In the genomic region with DNA sequence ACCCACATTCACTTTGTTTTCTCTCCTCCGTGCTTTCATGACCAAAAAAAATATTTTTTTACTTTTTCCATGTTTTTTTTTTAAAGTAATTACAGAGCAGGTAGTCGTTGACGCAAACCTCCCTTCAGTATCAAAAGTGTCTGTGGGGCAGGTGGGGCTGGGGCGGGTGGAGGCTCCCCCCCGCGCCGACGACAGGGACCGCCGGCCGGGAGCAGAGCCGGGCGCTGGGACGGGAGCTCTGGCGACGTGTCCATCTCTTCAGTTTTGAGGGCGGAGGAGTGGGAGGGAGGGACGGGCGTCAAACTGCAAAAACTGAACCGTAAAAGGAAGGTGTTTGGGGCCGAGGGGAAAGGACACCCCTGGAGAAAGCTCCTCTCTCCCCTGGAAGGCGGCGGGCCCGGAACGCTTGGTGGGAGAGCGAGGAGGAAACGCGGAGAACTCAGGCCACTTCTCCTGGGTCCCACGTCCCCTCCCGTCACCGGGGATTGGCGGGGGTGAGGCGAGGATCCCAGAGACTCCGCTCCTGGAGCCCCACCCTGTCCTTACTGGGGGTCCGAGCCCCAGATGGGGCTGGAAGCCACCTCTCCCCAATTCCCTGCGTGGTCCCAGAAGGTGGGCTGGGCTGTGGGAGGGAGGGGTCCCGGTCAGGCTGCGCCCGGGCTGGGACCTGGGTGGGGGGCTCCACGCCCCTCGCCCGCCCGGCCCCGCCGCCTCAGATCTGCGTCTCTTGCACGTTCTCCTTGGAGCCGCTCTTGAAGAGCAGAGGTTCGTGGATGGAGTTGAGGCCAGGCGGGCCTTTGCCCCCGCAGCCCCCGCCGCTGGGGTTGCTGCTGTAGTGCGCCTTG, we compare ENCODE assay signal across 25 cellular contexts. TPM values are rescaled to one million over a fixed set of nuclear protein-coding genes. Genes with fewer than 3 reads are reported as not detected.
DNase-seq lines count a peak whose midpoint lies in the region; ATAC-seq, FAIRE-seq and TF ChIP-seq lines count a peak whose summit lies in the region.
"Had no signal": no experiment of that assay in that cellular context is flagged by ENCODE, and none has a peak within 500 bp of the region (broad histone marks: within the 10 kb centered on the region; RNA-seq: fewer than 3 reads in every experiment).

No MANE protein-coding gene starts in this region.

- H3K4me3 ChIP-seq in SK-N-SH (ENCODE audit: low read depth in 2 of 2, low read length in 1 of 2) (no peak overlapping the region), HEK293 (ENCODE audit: low read depth, low read length) (no peak overlapping the region), keratinocyte (ENCODE audit: control insufficient read depth in 2 of 3, extremely low read depth in 1 of 3, insufficient read depth in 2 of 3, low read depth in 1 of 3, low read length in 3 of 3) (no peak overlapping the region), parathyroid adenoma (ENCODE audit: low read depth, low read length) (no peak overlapping the region)
- H3K4me3 ChIP-seq: BLaER1 treated with 17β-estradiol and CSF1 and Interleukin-3, amounts not matched to agents 10 nM and 100 nM; GM23248; SJCRH30 had no signal

- dilution Hi-C loops in keratinocyte (cut with MboI; ENCODE audit: extremely low pct_ligation_motif_present, low sequenced_read_pairs): no loop called here

- H3K4me1 Mint-ChIP-seq in T-helper 2 cell treated with Interferon-gamma antibody and Interleukin-4, amounts not matched to agents 5 μg/mL and 100 μg/mL, for 36 hours (ENCODE audit: low read depth): no peaks in the 10 kb centered on the region

- H3K27me3 ChIP-seq in SK-N-SH (ENCODE audit: insufficient read depth) (no peaks in the 10 kb centered on the region), keratinocyte (ENCODE audit: control insufficient read depth, extremely low read depth, insufficient read depth, low read length) (peaks cover 8% of the 10 kb centered on the region), parathyroid adenoma (ENCODE audit: control insufficient read depth, insufficient read depth, low read length) (no peaks in the 10 kb centered on the region)
- H3K27me3 ChIP-seq: BLaER1 treated with 17β-estradiol and CSF1 and Interleukin-3, amounts not matched to agents 10 nM and 100 nM had no signal

- no peaks in the 10 kb centered on the region for H3K36me3 ChIP-seq in SK-N-SH (replicated peaks in 1 of 2; ENCODE audit: control insufficient read depth in 1 of 2, insufficient read depth in 2 of 2, low read length in 1 of 2)
- peaks cover 0 to 9% of the 10 kb centered on the region in 2 experiments; a peak in 1 of 3 replicates for H3K36me3 ChIP-seq in HEK293 (ENCODE audit: control insufficient read depth in 2 of 2, insufficient read depth in 1 of 2, low read length in 2 of 2)
- no peaks in the 10 kb centered on the region for H3K36me3 ChIP-seq in keratinocyte (ENCODE audit: control insufficient read depth in 2 of 2, extremely low read depth in 1 of 2, insufficient read depth in 2 of 2, low read length in 2 of 2)
- no peaks in the 10 kb centered on the region for H3K36me3 ChIP-seq in parathyroid adenoma (ENCODE audit: control insufficient read depth, insufficient read depth, low read length)
- H3K36me3 ChIP-seq: SJCRH30 had no signal

- no peak for TF ChIP-seq RAD21 in SK-N-SH (IDR thresholded peaks at IDR 0.05; ENCODE audit: low read length)

- no peaks in the 10 kb centered on the region for H3K9me2 ChIP-seq in SK-N-SH

- H3K4me3 Mint-ChIP-seq in T-helper 2 cell treated with Interferon-gamma antibody and Interleukin-4, amounts not matched to agents 5 μg/mL and 100 μg/mL, for 36 hours: no peak overlapping the region
- H3K4me3 Mint-ChIP-seq: CD4-positive, alpha-beta memory T cell had no signal

- H3K9me3 ChIP-seq in SK-N-SH (no peaks in the 10 kb centered on the region), HEK293 (ENCODE audit: control insufficient read depth, insufficient read depth, low read depth, low read length) (no peaks in the 10 kb centered on the region), keratinocyte (ENCODE audit: control insufficient read depth, low read depth, low read length) (no peaks in the 10 kb centered on the region), parathyroid adenoma (ENCODE audit: control insufficient read depth, low read length) (no peaks in the 10 kb centered on the region)
- H3K9me3 ChIP-seq: SJCRH30 had no signal

- no peak for FAIRE-seq in keratinocyte (lab: Jason Lieb, UNC)
- FAIRE-seq: G401.6, HTR-8/SVneo had no signal

- DNase-seq in SK-N-SH (peak; percentile 25), keratinocyte (ENCODE audit: low read depth, low spot score) (no peak), nucleus accumbens (lab: John Stamatoyannopoulos, UW) (no peak)
- DNase-seq in T-helper 2 cell treated with Interferon-gamma antibody and Interleukin-4, amounts not matched to agents 5 μg/mL and 100 μg/mL, for 36 hours (ENCODE audit: low spot score): no peak
- DNase-seq: GM23248; NCI-H1105; NCI-H146; NCI-H2029; NCI-H226; NCI-H510A treated with DMSO at 0.1 percent for 48 hours; NCI-H748 treated with DMSO at 0.1 percent for 48 hours; NK-92 treated with Interleukin-12 subunit alpha and Interleukin-12 subunit beta, amount 100 ng/mL, for 24 hours; SJCRH30 had no signal

- CTCF ChIA-PET in SK-N-SH (lab: Yijun Ruan, JAX): interaction anchor here (2.4 to 2.7 kb wide), 2 partner anchors 21 to 39 kb away, joined by 13 to 14 read pairs; no protein-coding TSS in a partner anchor
- CTCF ChIA-PET in HEK293 (lab: Yijun Ruan, JAX): interaction anchor here (0.7 to 1.8 kb wide), 2 partner anchors 21 to 405 kb away, joined by 3 to 6 read pairs; no protein-coding TSS in a partner anchor

- no peaks in the 10 kb centered on the region for H3K27me3 Mint-ChIP-seq in T-helper 2 cell treated with Interferon-gamma antibody and Interleukin-4, amounts not matched to agents 5 μg/mL and 100 μg/mL, for 36 hours (ENCODE audit: low read depth)

- no peak overlapping the region for H3K27ac Mint-ChIP-seq in T-helper 2 cell treated with Interferon-gamma antibody and Interleukin-4, amounts not matched to agents 5 μg/mL and 100 μg/mL, for 36 hours
- H3K27ac Mint-ChIP-seq: CD4-positive, alpha-beta memory T cell had no signal

- POLR2A ChIA-PET in SK-N-SH (lab: Yijun Ruan, JAX) (no interaction called here), HEK293 (lab: Yijun Ruan, JAX) (no interaction called here)

- peaks cover 0 to 33% of the 10 kb centered on the region in 2 experiments; a peak in 1 of 4 replicates for H3K4me1 ChIP-seq in SK-N-SH (ENCODE audit: control insufficient read depth in 1 of 2, insufficient read depth in 2 of 2, low read depth in 1 of 2, low read length in 1 of 2)
- peaks cover 1% of the 10 kb centered on the region; the same call in 1 of the 2 replicates for H3K4me1 ChIP-seq in HEK293 (ENCODE audit: control insufficient read depth, insufficient read depth, low read length)
- no peaks in the 10 kb centered on the region for H3K4me1 ChIP-seq in keratinocyte (ENCODE audit: control insufficient read depth, extremely low read depth, insufficient read depth, low read length)
- peaks cover 7% of the 10 kb centered on the region for H3K4me1 ChIP-seq in parathyroid adenoma
- H3K4me1 ChIP-seq: SJCRH30 had no signal

- H3K36me3 Mint-ChIP-seq in T-helper 2 cell treated with Interferon-gamma antibody and Interleukin-4, amounts not matched to agents 5 μg/mL and 100 μg/mL, for 36 hours (ENCODE audit: low read depth): no peaks in the 10 kb centered on the region
- H3K36me3 Mint-ChIP-seq: CD4-positive, alpha-beta memory T cell had no signal

- H3K27ac ChIP-seq in SK-N-SH (ENCODE audit: low read depth in 2 of 2, low read length in 1 of 2) (no peak overlapping the region), HEK293 (ENCODE audit: extremely low read depth, low read depth, low read length) (no peak overlapping the region), keratinocyte (ENCODE audit: control insufficient read depth, insufficient read depth, low read length) (no peak overlapping the region), parathyroid adenoma (no peak overlapping the region)
- H3K27ac ChIP-seq: 22Rv1; BLaER1 treated with 17β-estradiol and CSF1 and Interleukin-3, amounts not matched to agents 10 nM and 100 nM; GM23248; KMS-11; SJCRH30 had no signal

- H3K79me2 ChIP-seq in SK-N-SH (ENCODE audit: insufficient read depth) (no peaks in the 10 kb centered on the region), keratinocyte (ENCODE audit: control insufficient read depth, insufficient read depth, low read length) (no peaks in the 10 kb centered on the region), parathyroid adenoma (no peaks in the 10 kb centered on the region)

- H4K20me1 ChIP-seq in SK-N-SH (ENCODE audit: insufficient read depth) (no peaks in the 10 kb centered on the region), keratinocyte (ENCODE audit: control insufficient read depth, extremely low read depth, insufficient read depth, low read length) (no peaks in the 10 kb centered on the region)
- H4K20me1 ChIP-seq: BLaER1 treated with 17β-estradiol and CSF1 and Interleukin-3, amounts not matched to agents 10 nM and 100 nM had no signal

- TF ChIP-seq EP300 in SK-N-SH (IDR thresholded peaks at IDR 0.05; ENCODE audit: borderline replicate concordance in 1 of 2, low read depth in 1 of 2, low read length in 1 of 2): no peak

- no peaks in the 10 kb centered on the region for H3F3A ChIP-seq in SK-N-SH (replicated peaks; ENCODE audit: insufficient read depth)

- H3K9ac ChIP-seq in SK-N-SH (no peak overlapping the region), keratinocyte (ENCODE audit: control insufficient read depth, extremely low read depth, insufficient read depth, low read length) (no peak overlapping the region), parathyroid adenoma (no peak overlapping the region)
- H3K9ac ChIP-seq: BLaER1 treated with 17β-estradiol and CSF1 and Interleukin-3, amounts not matched to agents 10 nM and 100 nM; GM23248; KMS-11 had no signal

- no peaks in the 10 kb centered on the region for H3K9me1 ChIP-seq in keratinocyte (ENCODE audit: control insufficient read depth, extremely low read depth, insufficient read depth, low read length)

- WGBS in SK-N-SH (ENCODE audit: low lambda C conversion rate): 80% methylated on average over 34 of the region's 54 CpGs

- ATAC-seq in SK-N-SH treated with all-trans-retinoic acid at 6 μM for 48 hours: no peak
- no peak for ATAC-seq in GM21529 (IDR thresholded peaks at IDR 0.05; ENCODE audit: unreplicated experiment)
- ATAC-seq: HCT116, Panc1 had no signal

- H3K4me2 ChIP-seq in SK-N-SH (no peak overlapping the region), keratinocyte (ENCODE audit: control insufficient read depth, extremely low read depth, insufficient read depth, low read depth, low read length) (peak overlapping the region; percentile 16), parathyroid adenoma (ENCODE audit: low read length) (peak overlapping the region; percentile 34)
- H3K4me2 ChIP-seq: BLaER1 treated with 17β-estradiol and CSF1 and Interleukin-3, amounts not matched to agents 10 nM and 100 nM; KMS-11 had no signal

- TF ChIP-seq CTCF in SK-N-SH (IDR thresholded peaks at IDR 0.05) (no peak), HEK293 (tag by site-specific recombination; IDR thresholded peaks at IDR 0.05) (no peak), keratinocyte (optimal IDR thresholded peaks at IDR 0.05 in 1 of 3, IDR thresholded peaks at IDR 0.05 in 1 of 3, conservative IDR thresholded peaks at IDR 0.05 in 1 of 3; ENCODE audit: extremely low read depth in 1 of 3, insufficient read depth in 2 of 3, low read length in 3 of 3) (no peak), parathyroid adenoma (IDR thresholded peaks at IDR 0.05) (no peak)

- no peak overlapping the region for H2AFZ ChIP-seq in SK-N-SH (ENCODE audit: low read depth)
- peak overlapping the region; percentile 37 for H2AFZ ChIP-seq in keratinocyte (ENCODE audit: control insufficient read depth, low read length)
- H2AFZ ChIP-seq in parathyroid adenoma: no peak overlapping the region
- H2AFZ ChIP-seq: GM23248 had no signal

- H3K9me3 Mint-ChIP-seq in T-helper 2 cell treated with Interferon-gamma antibody and Interleukin-4, amounts not matched to agents 5 μg/mL and 100 μg/mL, for 36 hours: no peaks in the 10 kb centered on the region
- H3K9me3 Mint-ChIP-seq: CD4-positive, alpha-beta memory T cell had no signal

RNA-seq across cellular contexts. Expression of a gene that starts 3.4 kb away (rescaled TPM):
- polyA plus RNA-seq in SK-N-SH (2012; rRNA removed): 0.07 and 0.32 TPM in 2 replicates
- polyA plus RNA-seq in SK-N-SH (2012; cell fraction: cytosol; rRNA removed): 0.17 and 0.25 TPM in 2 replicates
- polyA plus RNA-seq in SK-N-SH (2012; cell fraction: nucleus; rRNA removed): 0.17 and 0.56 TPM in 2 replicates
- polyA plus RNA-seq in keratinocyte: not detected in 3 replicates
- polyA plus RNA-seq in keratinocyte (2011; ENCODE audit: low read depth): not detected
- polyA plus RNA-seq in keratinocyte (2011; cell fraction: cytosol; rRNA removed): not detected in 2 replicates
- polyA plus RNA-seq in keratinocyte (2011; cell fraction: nucleus; rRNA removed): not detected in 2 replicates
- 0.24 and 0.52 TPM in 2 replicates for polyA plus RNA-seq in keratinocyte (2012; ENCODE audit: low replicate concordance)
- polyA minus RNA-seq in keratinocyte: not detected in 3 replicates
- not detected for polyA minus RNA-seq in keratinocyte (2011; cell fraction: cytosol; rRNA and poly(A)+ RNA removed)
- polyA minus RNA-seq in keratinocyte (2011; cell fraction: nucleus; rRNA and poly(A)+ RNA removed): not detected in 2 replicates
- polyA plus RNA-seq: CD4-positive, alpha-beta memory T cell; GM23248 had no signal

RNA-seq across cellular contexts. Expression of a gene that starts 6.1 kb away (rescaled TPM):
- 71.5 and 81.2 TPM in 2 replicates for polyA plus RNA-seq in SK-N-SH (2012; rRNA removed)
- polyA plus RNA-seq in SK-N-SH (2012; cell fraction: cytosol; rRNA removed): 38.1 and 57.4 TPM in 2 replicates
- 54.2 and 76.0 TPM in 2 replicates for polyA plus RNA-seq in SK-N-SH (2012; cell fraction: nucleus; rRNA removed)
- 18.7 to 48.7 TPM (median 21.0 TPM) in 3 replicates for polyA plus RNA-seq in keratinocyte
- 5.1 TPM for polyA plus RNA-seq in keratinocyte (2011; ENCODE audit: low read depth)
- polyA plus RNA-seq in keratinocyte (2011; cell fraction: cytosol; rRNA removed): 10.5 and 42.5 TPM in 2 replicates
- polyA plus RNA-seq in keratinocyte (2011; cell fraction: nucleus; rRNA removed): 11.3 and 18.3 TPM in 2 replicates
- polyA plus RNA-seq in keratinocyte (2012; ENCODE audit: low replicate concordance): 18.1 and 49.9 TPM in 2 replicates
- polyA minus RNA-seq in keratinocyte: 4.3 to 6.3 TPM (median 4.6 TPM) in 3 replicates
- polyA minus RNA-seq in keratinocyte (2011; cell fraction: cytosol; rRNA and poly(A)+ RNA removed): 43.2 TPM
- 3.6 and 4.1 TPM in 2 replicates for polyA minus RNA-seq in keratinocyte (2011; cell fraction: nucleus; rRNA and poly(A)+ RNA removed)

RNA-seq across cellular contexts. Expression of a gene that starts 40.4 kb away (rescaled TPM):
- polyA plus RNA-seq in SK-N-SH (2012; rRNA removed) (1.1 and 1.3 TPM in 2 replicates), keratinocyte (0.37 to 0.83 TPM (median 0.64 TPM) in 3 replicates)
- 0.63 and 0.73 TPM in 2 replicates for polyA plus RNA-seq in SK-N-SH (2012; cell fraction: cytosol; rRNA removed)
- polyA plus RNA-seq in SK-N-SH (2012; cell fraction: nucleus; rRNA removed): 0.80 and 1.00 TPM in 2 replicates
- not detected for polyA plus RNA-seq in keratinocyte (2011; ENCODE audit: low read depth)
- 0.51 and 1.8 TPM in 2 replicates for polyA plus RNA-seq in keratinocyte (2011; cell fraction: cytosol; rRNA removed)
- polyA plus RNA-seq in keratinocyte (2011; cell fraction: nucleus; rRNA removed): 0.66 and 1.4 TPM in 2 replicates
- 1.0 and 1.9 TPM in 2 replicates for polyA plus RNA-seq in keratinocyte (2012; ENCODE audit: low replicate concordance)
- 0.23 to 4.1 TPM (median 0.51 TPM) in 3 replicates for polyA minus RNA-seq in keratinocyte
- 2.1 TPM for polyA minus RNA-seq in keratinocyte (2011; cell fraction: cytosol; rRNA and poly(A)+ RNA removed)
- 0.42 TPM in 1 of 2 replicates, not detected in the other for polyA minus RNA-seq in keratinocyte (2011; cell fraction: nucleus; rRNA and poly(A)+ RNA removed)

RNA-seq across cellular contexts. Expression of a gene that starts 40.8 kb away (rescaled TPM):
- 218 and 219 TPM in 2 replicates for polyA plus RNA-seq in SK-N-SH (2012; rRNA removed)
- polyA plus RNA-seq in SK-N-SH (2012; cell fraction: cytosol; rRNA removed): 127 and 185 TPM in 2 replicates
- 80.6 and 85.4 TPM in 2 replicates for polyA plus RNA-seq in SK-N-SH (2012; cell fraction: nucleus; rRNA removed)
- 26.7 to 36.9 TPM (median 32.3 TPM) in 3 replicates for polyA plus RNA-seq in keratinocyte
- 3.7 TPM for polyA plus RNA-seq in keratinocyte (2011; ENCODE audit: low read depth)
- polyA plus RNA-seq in keratinocyte (2011; cell fraction: cytosol; rRNA removed): 14.3 and 30.6 TPM in 2 replicates
- 35.0 and 40.0 TPM in 2 replicates for polyA plus RNA-seq in keratinocyte (2011; cell fraction: nucleus; rRNA removed)
- polyA plus RNA-seq in keratinocyte (2012; ENCODE audit: low replicate concordance): 16.5 and 49.2 TPM in 2 replicates
- polyA minus RNA-seq in keratinocyte: 9.3 to 22.8 TPM (median 9.6 TPM) in 3 replicates
- polyA minus RNA-seq in keratinocyte (2011; cell fraction: cytosol; rRNA and poly(A)+ RNA removed): 52.6 TPM
- polyA minus RNA-seq in keratinocyte (2011; cell fraction: nucleus; rRNA and poly(A)+ RNA removed): 23.0 and 29.8 TPM in 2 replicates

RNA-seq across cellular contexts. Expression of a gene that starts 51.2 kb away (rescaled TPM):
- polyA plus RNA-seq in SK-N-SH (2012; rRNA removed): 5.4 and 6.9 TPM in 2 replicates
- 2.5 and 6.5 TPM in 2 replicates for polyA plus RNA-seq in SK-N-SH (2012; cell fraction: cytosol; rRNA removed)
- 5.2 and 6.2 TPM in 2 replicates for polyA plus RNA-seq in SK-N-SH (2012; cell fraction: nucleus; rRNA removed)
- polyA plus RNA-seq in keratinocyte: not detected in 3 replicates
- not detected for polyA plus RNA-seq in keratinocyte (2011; ENCODE audit: low read depth)
- not detected in 2 replicates for polyA plus RNA-seq in keratinocyte (2011; cell fraction: cytosol; rRNA removed)
- not detected in 2 replicates for polyA plus RNA-seq in keratinocyte (2011; cell fraction: nucleus; rRNA removed)
- polyA plus RNA-seq in keratinocyte (2012; ENCODE audit: low replicate concordance): 0.03 TPM in 1 of 2 replicates, not detected in the other
- not detected in 3 replicates for polyA minus RNA-seq in keratinocyte
- polyA minus RNA-seq in keratinocyte (2011; cell fraction: cytosol; rRNA and poly(A)+ RNA removed): not detected
- not detected in 2 replicates for polyA minus RNA-seq in keratinocyte (2011; cell fraction: nucleus; rRNA and poly(A)+ RNA removed)
- polyA plus RNA-seq: GM23248 had no signal
